Comparison of ENCODE assay signal across 19 cellular contexts in the genomic region with DNA sequence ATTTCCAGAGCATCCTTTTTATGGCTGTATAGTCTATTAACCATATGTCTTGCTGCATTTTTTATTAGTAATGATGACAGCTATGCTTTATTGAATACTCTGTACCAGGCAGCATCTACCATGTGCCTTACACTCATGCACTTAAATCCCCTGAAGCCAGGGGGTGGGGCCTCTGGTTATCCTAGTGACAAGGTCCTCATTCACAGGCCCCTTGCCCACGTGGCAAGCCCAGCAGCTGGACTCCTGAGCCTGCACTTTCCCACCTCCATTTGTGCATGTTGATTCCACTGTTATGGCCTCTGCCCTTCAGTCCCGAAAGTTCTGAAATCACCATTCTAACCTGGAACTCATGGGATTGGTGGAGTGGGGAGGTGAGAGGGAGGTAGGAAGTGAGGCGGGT. TPM values are rescaled to one million over a fixed set of nuclear protein-coding genes. Genes with fewer than 3 reads are reported as not detected.
DNase-seq lines count a peak whose midpoint lies in the region; ATAC-seq and TF ChIP-seq lines count a peak whose summit lies in the region.
"Had no signal": no experiment of that assay in that cellular context is flagged by ENCODE, and none has a peak within 500 bp of the region (broad histone marks: within the 10 kb centered on the region; RNA-seq: fewer than 3 reads in every experiment).

No MANE protein-coding gene starts in this region.

- H3K79me2 ChIP-seq in GM23338 (replicated peaks; ENCODE audit: insufficient read depth), result no peaks in the 10 kb centered on the region

- peaks cover 10% of the 10 kb centered on the region for H3K4me1 Mint-ChIP-seq in GM23338
- H3K4me1 Mint-ChIP-seq: CD14-positive monocyte; CD4-positive, alpha-beta memory T cell had no signal

- H3K36me3 ChIP-seq in WERI-Rb-1 (peaks cover 49% of the 10 kb centered on the region), GM23338 (ENCODE audit: insufficient read depth) (peaks cover 28% of the 10 kb centered on the region; the same call in 1 of the 2 replicates)

- H3K36me3 Mint-ChIP-seq in GM23338 (ENCODE audit: low read depth), result peaks cover 66% of the 10 kb centered on the region

- DNase-seq in NCI-H82 (lab: John Stamatoyannopoulos, UW) (peak; percentile 37), NCI-H82 treated with DMSO at 0.1 percent for 48 hours (lab: John Stamatoyannopoulos, UW; ENCODE audit: unreplicated experiment) (no peak), WERI-Rb-1 (peak; percentile 65), left lobe of liver (ENCODE audit: low spot score) (peak; percentile 87), GM23338 (ENCODE audit: low spot score) (no peak)
- DNase-seq: AML-193; CD4-positive, alpha-beta memory T cell; DMS153; DMS79; GF-D8; HCEC 1CT had no signal

- no peak overlapping the region for H3K27ac Mint-ChIP-seq in GM23338

- H3K4me3 Mint-ChIP-seq in GM23338, result no peak overlapping the region
- H3K4me3 Mint-ChIP-seq: CD14-positive monocyte; CD4-positive, alpha-beta memory T cell had no signal

- H3K27ac ChIP-seq in WERI-Rb-1 (peak overlapping the region; percentile 20), GM23338 (ENCODE audit: low read depth) (no peak overlapping the region)
- H3K27ac ChIP-seq: 22Rv1, A549, BLaER1 had no signal

- H3K27me3 ChIP-seq in WERI-Rb-1 (ENCODE audit: insufficient read depth, low read depth, severe bottlenecking) (no peaks in the 10 kb centered on the region), GM23338 (ENCODE audit: insufficient read depth) (no peaks in the 10 kb centered on the region)
- H3K27me3 ChIP-seq: BLaER1 had no signal

- H3K4me2 ChIP-seq in GM23338, result no peak overlapping the region
- H3K4me2 ChIP-seq: A549, BLaER1 had no signal

- no peak overlapping the region for H3K4me3 ChIP-seq in WERI-Rb-1 (ENCODE audit: low read depth, low read length)
- H3K4me3 ChIP-seq in GM23338, result no peak overlapping the region
- H3K4me3 ChIP-seq: A549, BLaER1 had no signal

- ATAC-seq in left lobe of liver, result peak; percentile 84
- ATAC-seq in GM21576 (IDR thresholded peaks at IDR 0.05; ENCODE audit: unreplicated experiment), result no peak
- no peak for ATAC-seq in GM23338
- ATAC-seq in HG03196 (IDR thresholded peaks at IDR 0.05; ENCODE audit: unreplicated experiment), result no peak
- ATAC-seq: A549 had no signal

- H3K4me1 ChIP-seq in GM23338 (ENCODE audit: insufficient read depth), result peaks cover 13% of the 10 kb centered on the region; the same call in 1 of the 2 replicates
- H3K4me1 ChIP-seq: BLaER1 had no signal

- H3K9me3 ChIP-seq in WERI-Rb-1 (ENCODE audit: severe bottlenecking), result no peaks in the 10 kb centered on the region

- no peak overlapping the region for H2AFZ ChIP-seq in GM23338

- H3K9me2 ChIP-seq in GM23338 (ENCODE audit: insufficient read depth), result no peaks in the 10 kb centered on the region

- TF ChIP-seq CTCF in WERI-Rb-1 (IDR thresholded peaks at IDR 0.05; ENCODE audit: low read depth, low read length), result no peak
- no peak for TF ChIP-seq CTCF in GM23338 (conservative IDR thresholded peaks at IDR 0.05; ENCODE audit: low read depth in 2 of 2)

- H4K20me1 ChIP-seq in GM23338 (replicated peaks; ENCODE audit: insufficient read depth), result no peaks in the 10 kb centered on the region
- H4K20me1 ChIP-seq: BLaER1 had no signal

- H3K9me3 Mint-ChIP-seq in GM23338, result peaks cover 14% of the 10 kb centered on the region

- no peaks in the 10 kb centered on the region; the same call in 1 of the 2 replicates for H3F3A ChIP-seq in GM23338 (replicated peaks; ENCODE audit: low read depth)

- peaks cover 7% of the 10 kb centered on the region for H3K27me3 Mint-ChIP-seq in GM23338 (ENCODE audit: insufficient read depth, low read depth, poor library complexity)
- H3K27me3 Mint-ChIP-seq: CD4-positive, alpha-beta memory T cell; IgD-negative memory B cell had no signal

TF ChIP-seq in GM23338, 12 proteins besides CTCF, POLR2A, EP300 and RAD21 (continues in another document):
- TF ChIP-seq CREB1 (CRISPR knock-in tag; IDR thresholded peaks at IDR 0.05; ENCODE audit: low read depth) (no peak), STAT1 (IDR thresholded peaks at IDR 0.05; ENCODE audit: unreplicated experiment) (no peak), JUNB (IDR thresholded peaks at IDR 0.05; ENCODE audit: unreplicated experiment) (no peak), EZH2phosphoT487 (IDR thresholded peaks at IDR 0.05; ENCODE audit: unreplicated experiment) (no peak), NANOG (IDR thresholded peaks at IDR 0.05; ENCODE audit: borderline replicate concordance) (no peak)
- TF ChIP-seq, protein P1, sequence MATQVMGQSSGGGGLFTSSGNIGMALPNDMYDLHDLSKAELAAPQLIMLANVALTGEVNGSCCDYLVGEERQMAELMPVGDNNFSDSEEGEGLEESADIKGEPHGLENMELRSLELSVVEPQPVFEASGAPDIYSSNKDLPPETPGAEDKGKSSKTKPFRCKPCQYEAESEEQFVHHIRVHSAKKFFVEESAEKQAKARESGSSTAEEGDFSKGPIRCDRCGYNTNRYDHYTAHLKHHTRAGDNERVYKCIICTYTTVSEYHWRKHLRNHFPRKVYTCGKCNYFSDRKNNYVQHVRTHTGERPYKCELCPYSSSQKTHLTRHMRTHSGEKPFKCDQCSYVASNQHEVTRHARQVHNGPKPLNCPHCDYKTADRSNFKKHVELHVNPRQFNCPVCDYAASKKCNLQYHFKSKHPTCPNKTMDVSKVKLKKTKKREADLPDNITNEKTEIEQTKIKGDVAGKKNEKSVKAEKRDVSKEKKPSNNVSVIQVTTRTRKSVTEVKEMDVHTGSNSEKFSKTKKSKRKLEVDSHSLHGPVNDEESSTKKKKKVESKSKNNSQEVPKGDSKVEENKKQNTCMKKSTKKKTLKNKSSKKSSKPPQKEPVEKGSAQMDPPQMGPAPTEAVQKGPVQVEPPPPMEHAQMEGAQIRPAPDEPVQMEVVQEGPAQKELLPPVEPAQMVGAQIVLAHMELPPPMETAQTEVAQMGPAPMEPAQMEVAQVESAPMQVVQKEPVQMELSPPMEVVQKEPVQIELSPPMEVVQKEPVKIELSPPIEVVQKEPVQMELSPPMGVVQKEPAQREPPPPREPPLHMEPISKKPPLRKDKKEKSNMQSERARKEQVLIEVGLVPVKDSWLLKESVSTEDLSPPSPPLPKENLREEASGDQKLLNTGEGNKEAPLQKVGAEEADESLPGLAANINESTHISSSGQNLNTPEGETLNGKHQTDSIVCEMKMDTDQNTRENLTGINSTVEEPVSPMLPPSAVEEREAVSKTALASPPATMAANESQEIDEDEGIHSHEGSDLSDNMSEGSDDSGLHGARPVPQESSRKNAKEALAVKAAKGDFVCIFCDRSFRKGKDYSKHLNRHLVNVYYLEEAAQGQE (IDR thresholded peaks at IDR 0.05; ENCODE audit: unreplicated experiment), result no peak
- TF ChIP-seq, protein P2, sequence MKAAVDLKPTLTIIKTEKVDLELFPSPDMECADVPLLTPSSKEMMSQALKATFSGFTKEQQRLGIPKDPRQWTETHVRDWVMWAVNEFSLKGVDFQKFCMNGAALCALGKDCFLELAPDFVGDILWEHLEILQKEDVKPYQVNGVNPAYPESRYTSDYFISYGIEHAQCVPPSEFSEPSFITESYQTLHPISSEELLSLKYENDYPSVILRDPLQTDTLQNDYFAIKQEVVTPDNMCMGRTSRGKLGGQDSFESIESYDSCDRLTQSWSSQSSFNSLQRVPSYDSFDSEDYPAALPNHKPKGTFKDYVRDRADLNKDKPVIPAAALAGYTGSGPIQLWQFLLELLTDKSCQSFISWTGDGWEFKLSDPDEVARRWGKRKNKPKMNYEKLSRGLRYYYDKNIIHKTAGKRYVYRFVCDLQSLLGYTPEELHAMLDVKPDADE (IDR thresholded peaks at IDR 0.05), result no peak

RNA-seq across cellular contexts. Expression of a gene that starts 22.3 kb away (rescaled TPM):
- 6.6 TPM for total RNA-seq in left lobe of liver
- 19.6 and 21.8 TPM in 2 replicates for total RNA-seq in GM23338 (2014; rRNA removed; shearing (Covaris generic))
- 8.4 and 9.1 TPM in 2 replicates for polyA plus RNA-seq in GM23338 (2016; fragmentation: Nextera tagmentation; extraction: Ambion mirVana)

RNA-seq across cellular contexts. Expression of a gene that starts 35.0 kb away (rescaled TPM):
- total RNA-seq in left lobe of liver, result 1.7 TPM
- 11.5 and 12.0 TPM in 2 replicates for total RNA-seq in GM23338 (2014; rRNA removed; shearing (Covaris generic))
- polyA plus RNA-seq in GM23338 (2016; fragmentation: Nextera tagmentation; extraction: Ambion mirVana), result 1.5 and 1.6 TPM in 2 replicates

RNA-seq across cellular contexts. Expression of a gene that starts 46.3 kb away (rescaled TPM):
- total RNA-seq in left lobe of liver, result not detected
- 0.08 and 0.87 TPM in 2 replicates for total RNA-seq in GM23338 (2014; rRNA removed; shearing (Covaris generic))
- polyA plus RNA-seq in GM23338 (2016; fragmentation: Nextera tagmentation; extraction: Ambion mirVana), result 0.09 TPM in 1 of 2 replicates, not detected in the other
- total RNA-seq: CD4-positive, alpha-beta memory T cell; Daoy had no signal
- polyA plus RNA-seq: A549; CD14-positive monocyte; CD4-positive, alpha-beta memory T cell; IgD-negative memory B cell had no signal

Comparison
In these comparisons a context has a peak if more than half of its experiments do, and no peak if none do; other contexts are left out.
1. DNase-seq: peak in NCI-H82 (single experiment), WERI-Rb-1 (single experiment) and left lobe of liver (single experiment); none in NCI-H82 treated with DMSO at 0.1 percent for 48 hours (single experiment) and GM23338 (single experiment).